Comparison of ENCODE assay signal across 9 cellular contexts in the genomic region with DNA sequence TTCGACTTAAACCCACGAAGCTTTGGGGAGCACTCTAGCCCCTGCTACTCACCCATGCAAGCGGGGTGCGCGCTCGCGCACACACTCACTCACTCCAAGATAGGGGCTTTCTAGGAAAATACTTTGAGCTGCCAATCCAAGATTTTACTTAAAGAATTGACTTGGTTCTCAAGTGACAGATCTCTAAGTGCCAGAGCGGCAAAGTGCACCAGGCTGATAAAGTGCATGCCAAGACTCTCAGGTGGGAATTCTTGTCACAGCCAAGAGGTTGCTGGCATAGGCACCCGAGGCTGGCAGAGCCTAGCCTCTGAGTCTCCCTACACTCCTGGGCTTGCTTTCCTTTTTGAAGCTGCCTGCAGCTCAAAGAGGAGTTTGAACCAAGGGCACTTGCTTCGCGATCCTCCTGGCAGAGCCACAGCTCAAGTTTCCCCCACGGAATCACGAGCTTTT. TPM values are rescaled to one million over a fixed set of nuclear protein-coding genes. Genes with fewer than 3 reads are reported as not detected.
DNase-seq lines count a peak whose midpoint lies in the region; FAIRE-seq and TF ChIP-seq lines count a peak whose summit lies in the region.
"Had no signal": no experiment of that assay in that cellular context is flagged by ENCODE, and none has a peak within 500 bp of the region (broad histone marks: within the 10 kb centered on the region; RNA-seq: fewer than 3 reads in every experiment).

No MANE protein-coding gene starts in this region.

- peaks cover 24% of the 10 kb centered on the region for H3K79me2 ChIP-seq in astrocyte (ENCODE audit: insufficient read depth, low read length)

- H3K4me3 Mint-ChIP-seq in activated naive CD4-positive, alpha-beta T cell treated with anti-CD3 and anti-CD28 coated beads, Interleukin-2, amount 10 ng/mL, durations not matched to agents 7 days and 5 days: peak overlapping the region; percentile 95
- H3K4me3 Mint-ChIP-seq in astrocyte (ENCODE audit: unreplicated experiment): peak overlapping the region; percentile 98

- no peaks in the 10 kb centered on the region for H3K9me3 Mint-ChIP-seq in activated naive CD4-positive, alpha-beta T cell treated with anti-CD3 and anti-CD28 coated beads, Interleukin-2, amount 10 ng/mL, durations not matched to agents 7 days and 5 days
- H3K9me3 Mint-ChIP-seq in astrocyte (ENCODE audit: unreplicated experiment): no peaks in the 10 kb centered on the region

- peaks cover 9% of the 10 kb centered on the region for H3K27me3 ChIP-seq in astrocyte (ENCODE audit: insufficient read depth, low read length)
- no peaks in the 10 kb centered on the region for H3K27me3 ChIP-seq in layer of hippocampus (ENCODE audit: control insufficient read depth, insufficient read depth, low read length)
- no peaks in the 10 kb centered on the region for H3K27me3 ChIP-seq in tibial artery

- no peaks in the 10 kb centered on the region for H3K9me3 ChIP-seq in astrocyte (ENCODE audit: insufficient read depth, low read depth, low read length)
- H3K9me3 ChIP-seq in tibial artery: no peaks in the 10 kb centered on the region

- H3K4me2 ChIP-seq in astrocyte (ENCODE audit: low read length): peak overlapping the region; percentile 94

- POLR2A ChIA-PET in HEK293T (lab: Yijun Ruan, JAX): interaction anchor here (1.2 to 3.3 kb wide), 5 partner anchors 9 to 92 kb away, joined by 4 to 27 read pairs (median 15); a partner anchor contains a TSS

- CTCF ChIA-PET in activated naive CD4-positive, alpha-beta T cell treated with anti-CD3 and anti-CD28 coated beads, Interleukin-2, amount 10 ng/mL, durations not matched to agents 7 days and 5 days (lab: Charles Lee): interaction anchor here (0.8 to 4.6 kb wide), 6 partner anchors 9 to 689 kb away, joined by 3 to 47 read pairs (median 3); no protein-coding TSS in a partner anchor
- CTCF ChIA-PET in HEK293T (lab: Yijun Ruan, JAX): interaction anchor here (0.6 to 1.9 kb wide), 3 partner anchors 23 to 475 kb away, joined by 3 to 9 read pairs (median 5); no protein-coding TSS in a partner anchor

- H3K36me3 ChIP-seq in astrocyte (ENCODE audit: insufficient read depth, low read length) (no peaks in the 10 kb centered on the region), tibial artery (no peaks in the 10 kb centered on the region)

- DNase-seq in activated naive CD4-positive, alpha-beta T cell treated with anti-CD3 and anti-CD28 coated beads, Interleukin-2, amount 10 ng/mL, durations not matched to agents 7 days and 5 days: no peak
- no peak for DNase-seq in activated naive CD4-positive, alpha-beta T cell treated with Interleukin-2 at 50 U/mL for 16 hours
- DNase-seq in astrocyte (ENCODE audit: low read depth) (no peak), tibial artery (no peak), HEK293T (ENCODE audit: extremely low spot score) (no peak), SW480 (ENCODE audit: low spot score) (no peak), Kasumi-1 (lab: John Stamatoyannopoulos, UW) (no peak)

- H3K4me1 Mint-ChIP-seq in activated naive CD4-positive, alpha-beta T cell treated with anti-CD3 and anti-CD28 coated beads, Interleukin-2, amount 10 ng/mL, durations not matched to agents 7 days and 5 days: peaks cover 60% of the 10 kb centered on the region
- H3K4me1 Mint-ChIP-seq in astrocyte (ENCODE audit: low read depth, unreplicated experiment): peaks cover 14% of the 10 kb centered on the region

- H3K36me3 Mint-ChIP-seq in activated naive CD4-positive, alpha-beta T cell treated with anti-CD3 and anti-CD28 coated beads, Interleukin-2, amount 10 ng/mL, durations not matched to agents 7 days and 5 days: peaks cover 7% of the 10 kb centered on the region
- peaks cover 22% of the 10 kb centered on the region for H3K36me3 Mint-ChIP-seq in astrocyte (ENCODE audit: low read depth, unreplicated experiment)

- H4K20me1 ChIP-seq in astrocyte (ENCODE audit: insufficient read depth, low read length): peaks cover 27% of the 10 kb centered on the region

- intact Hi-C loops in tibial artery (cut with DNase I; ENCODE audit: low total_unique reads): no loop called here

- peaks cover 42% of the 10 kb centered on the region for H3K4me1 ChIP-seq in astrocyte (ENCODE audit: insufficient read depth, low read length)
- peaks cover 0 to 46% (median 26%) of the 10 kb centered on the region in 4 donors for H3K4me1 ChIP-seq in tibial artery

- TF ChIP-seq CTCF in astrocyte (IDR thresholded peaks at IDR 0.05; ENCODE audit: insufficient read depth, low read depth, low read length) (no peak), tibial artery (IDR thresholded peaks at IDR 0.05) (no peak)

- no peak for FAIRE-seq in astrocyte (lab: Jason Lieb, UNC)
- FAIRE-seq: endometrium had no signal

- peak overlapping the region; percentile 86 for H2AFZ ChIP-seq in astrocyte (ENCODE audit: low read depth, low read length)

- no peak overlapping the region for H3K27ac Mint-ChIP-seq in activated naive CD4-positive, alpha-beta T cell treated with anti-CD3 and anti-CD28 coated beads, Interleukin-2, amount 10 ng/mL, durations not matched to agents 7 days and 5 days
- H3K27ac Mint-ChIP-seq in astrocyte (ENCODE audit: unreplicated experiment): peak overlapping the region; percentile 100

- H3K27ac ChIP-seq in astrocyte (ENCODE audit: low read depth, low read length): peak overlapping the region; percentile 74
- H3K27ac ChIP-seq in layer of hippocampus (ENCODE audit: low read depth, low read length): peak overlapping the region; percentile 39
- H3K27ac ChIP-seq in tibial artery: peak overlapping the region; percentile 72 to 79

- peaks cover 90% of the 10 kb centered on the region for H3K27me3 Mint-ChIP-seq in activated naive CD4-positive, alpha-beta T cell treated with anti-CD3 and anti-CD28 coated beads, Interleukin-2, amount 10 ng/mL, durations not matched to agents 7 days and 5 days
- H3K27me3 Mint-ChIP-seq in astrocyte (ENCODE audit: low read depth, unreplicated experiment): no peaks in the 10 kb centered on the region

- H3K9ac ChIP-seq in astrocyte (ENCODE audit: low read length): peak overlapping the region; percentile 89

- H3K4me3 ChIP-seq in astrocyte (ENCODE audit: insufficient read depth, low read depth, low read length): peak overlapping the region; percentile 88
- H3K4me3 ChIP-seq in tibial artery: peak overlapping the region; percentile 57 to 58

TF ChIP-seq in HEK293T, 16 proteins besides CTCF, POLR2A, EP300 and RAD21:
- TF ChIP-seq NFRKB (IDR thresholded peaks at IDR 0.05): no peak
- no peak for TF ChIP-seq FOXA1 (IDR thresholded peaks at IDR 0.05)
- TF ChIP-seq HDGF (IDR thresholded peaks at IDR 0.05; ENCODE audit: borderline replicate concordance): no peak
- no peak for TF ChIP-seq LEF1 (IDR thresholded peaks at IDR 0.05; ENCODE audit: borderline replicate concordance)
- no peak for TF ChIP-seq CTBP1 (IDR thresholded peaks at IDR 0.05; ENCODE audit: borderline replicate concordance)
- no peak for TF ChIP-seq TARDBP (IDR thresholded peaks at IDR 0.05)
- TF ChIP-seq FOXK2 (IDR thresholded peaks at IDR 0.05): no peak
- TF ChIP-seq ARNT (IDR thresholded peaks at IDR 0.05): no peak
- no peak; the same call in 1 of the 2 replicates for TF ChIP-seq L3MBTL2 (conservative IDR thresholded peaks at IDR 0.05)
- TF ChIP-seq BHLHE40 (IDR thresholded peaks at IDR 0.05; ENCODE audit: borderline replicate concordance): no peak
- no peak for TF ChIP-seq SP1 (IDR thresholded peaks at IDR 0.05)
- TF ChIP-seq ELF4 (IDR thresholded peaks at IDR 0.05): no peak
- no peak for TF ChIP-seq FOXM1 (IDR thresholded peaks at IDR 0.05; ENCODE audit: borderline replicate concordance)
- TF ChIP-seq SUZ12 (IDR thresholded peaks at IDR 0.05): no peak

RNA-seq across cellular contexts. Expression of a gene that starts 2.6 kb away (rescaled TPM):
- 75.9 and 78.7 TPM in 2 replicates for total RNA-seq in astrocyte

RNA-seq across cellular contexts. Expression of a gene that starts 8.3 kb away (rescaled TPM):
- 43.7 and 50.0 TPM in 2 replicates for total RNA-seq in astrocyte
